ENCODE assay signal across 24 cellular contexts in genomic region chr1:174720618-174721017, GRCh38.
"Had no signal": no experiment of that assay in that cellular context is flagged by ENCODE, and none has a peak within 500 bp of the region (broad histone marks: within the 10 kb centered on the region; RNA-seq: fewer than 3 reads in every experiment).

No MANE protein-coding gene starts in this region.

- H3K27me3 ChIP-seq: neural progenitor cell, ovary, spleen, stomach, suprapubic skin, testis, tibial artery, transverse colon, upper lobe of right lung, vagina had no signal

- H3K9me3 ChIP-seq: ovary, spleen, stomach, suprapubic skin, testis, tibial artery, upper lobe of right lung, vagina had no signal

- H3K4me1 ChIP-seq: neural progenitor cell, parathyroid adenoma, psoas muscle, spleen, stomach, suprapubic skin, testis, tibial artery, transverse colon, upper lobe of right lung, vagina had no signal

- H3K9ac ChIP-seq: neural progenitor cell, parathyroid adenoma had no signal

- H2AFZ ChIP-seq: neural progenitor cell, parathyroid adenoma had no signal

- H3K4me3 ChIP-seq: neural progenitor cell, ovary, psoas muscle, skin epidermis, smooth muscle cell, spleen, stomach, suprapubic skin, testis, tibial artery, transverse colon, upper lobe of right lung, vagina had no signal

- H3K27ac ChIP-seq: neural progenitor cell, ovary, parathyroid adenoma, psoas muscle, skin epidermis, spleen, stomach, suprapubic skin, testis, tibial artery, transverse colon, upper lobe of right lung, vagina had no signal

- H3K4me2 ChIP-seq: neural progenitor cell, smooth muscle cell had no signal

- DNase-seq: naive thymus-derived CD4-positive, alpha-beta T cell; natural killer cell; occipital lobe; ovary; psoas muscle; spleen; stimulated activated CD4-positive, alpha-beta T cell treated with anti-CD3 and anti-CD28 coated beads, Interleukin-12 subunit alpha, Interleukin-12 subunit beta, amount 100 ng/mL, for 4 hours; stimulated activated CD4-positive, alpha-beta T cell treated with anti-CD3 and anti-CD28 coated beads, Interleukin-1b, Interleukin-23, amount 100 ng/mL, for 48 hours; stimulated activated CD4-positive, alpha-beta T cell treated with anti-CD3 and anti-CD28 coated beads, Interleukin-4, amount 100 ng/mL, for 1 hour; stimulated activated naive B cell treated with anti-CD40 and anti-IgM and Interleukin-4, amounts not matched to agents 10 μg/mL and 1 μg/mL and 100 μg/mL, for 72 hours; stimulated activated naive CD4-positive, alpha-beta T cell treated with Interleukin-2 at 50 U/mL for 16 hours; stomach; testis; tibial artery; transverse colon; upper lobe of right lung had no signal

- H3K36me3 ChIP-seq: neural progenitor cell, ovary, spleen, stomach, suprapubic skin, tibial artery, transverse colon, upper lobe of right lung, vagina had no signal

- ATAC-seq: naive thymus-derived CD4-positive, alpha-beta T cell; natural killer cell; psoas muscle; right cardiac atrium; stimulated activated effector memory CD8-positive, alpha-beta T cell treated with anti-CD3 and anti-CD28 coated beads, Interleukin-12 subunit alpha, Interleukin-12 subunit beta, amount 100 ng/mL, for 72 hours; stimulated activated naive B cell treated with anti-CD40 and anti-IgM and Interleukin-4, amounts not matched to agents 10 μg/mL and 1 μg/mL and 100 μg/mL, for 72 hours; upper lobe of right lung had no signal

- H3K79me2 ChIP-seq: parathyroid adenoma had no signal
